In genomic region chr1:56967900-56968832, GRCh38 we compare ENCODE assay signal across 10 cellular contexts. TPM values are rescaled to one million over a fixed set of nuclear protein-coding genes. Genes with fewer than 3 reads are reported as not detected.
A peak's percentile ranks its signal among the peaks of the same experiment; 100 is the strongest.
DNase-seq lines count a peak whose midpoint lies in the region; ATAC-seq and TF ChIP-seq lines count a peak whose summit lies in the region.
"Had no signal": no experiment of that assay in that cellular context is flagged by ENCODE, and none has a peak within 500 bp of the region (broad histone marks: within the 10 kb centered on the region; RNA-seq: fewer than 3 reads in every experiment).

No MANE protein-coding gene starts in this region.

- no peaks in the 10 kb centered on the region for H3K9me2 ChIP-seq in PC-3 (replicated peaks; ENCODE audit: low read length)
- H3K9me2 ChIP-seq in Karpas-422 (replicated peaks; ENCODE audit: insufficient read depth, low read length), result no peaks in the 10 kb centered on the region

- intact Hi-C loops in Right ventricle myocardium inferior (cut with DNase I), result loop anchor here (10.0 kb wide), 1 partner anchor 133 kb away; no protein-coding TSS in a partner anchor
- intact Hi-C loops in PC-3 (cut with micrococcal nuclease), result no loop called here
- intact Hi-C loops in thyroid gland (cut with DNase I), result loop anchor here (5.0 kb wide), 1 partner anchor 136 kb away; no protein-coding TSS in a partner anchor

- H2AFZ ChIP-seq in PC-3 (ENCODE audit: low read length) (no peak overlapping the region), Karpas-422 (ENCODE audit: low read length) (no peak overlapping the region)

- H3K27me3 ChIP-seq in cardiac muscle cell (no peaks in the 10 kb centered on the region), PC-3 (ENCODE audit: low read length) (peaks cover 35% of the 10 kb centered on the region), thyroid gland (no peaks in the 10 kb centered on the region), Karpas-422 (ENCODE audit: low read length) (no peaks in the 10 kb centered on the region)

- no peaks in the 10 kb centered on the region for H3F3A ChIP-seq in PC-3 (ENCODE audit: low read length, unreplicated experiment)

- POLR2A ChIA-PET in PC-3 (lab: Charles Lee; ENCODE audit: unreplicated experiment), result no interaction called here

- DNase-seq in cardiac muscle cell (ENCODE audit: low read depth in 1 of 2, low spot score in 1 of 2) (peak; percentile 56 to 63), Right ventricle myocardium inferior (ENCODE audit: missing footprints) (no peak), PC-3 (peak; percentile 26), germinal center (ENCODE audit: low spot score) (peak; percentile 5), thyroid gland (peak; percentile 14 to 50), Karpas-422 (no peak), T1000 (lab: John Stamatoyannopoulos, UW) (no peak)
- DNase-seq: T-helper 17 cell had no signal

- 37 to 43% methylated on average over 15 of the region's 15 CpGs for WGBS in thyroid gland, 2 donors

- peaks cover 16% of the 10 kb centered on the region for H3K4me1 ChIP-seq in cardiac muscle cell (ENCODE audit: low read depth)
- no peaks in the 10 kb centered on the region for H3K4me1 ChIP-seq in PC-3 (ENCODE audit: insufficient read depth, low read length)
- peaks cover 0 to 5% of the 10 kb centered on the region in 2 donors for H3K4me1 ChIP-seq in thyroid gland
- H3K4me1 ChIP-seq in Karpas-422 (ENCODE audit: low read length), result no peaks in the 10 kb centered on the region

- H3K79me2 ChIP-seq in PC-3 (ENCODE audit: low read length) (no peaks in the 10 kb centered on the region), Karpas-422 (ENCODE audit: low read length) (no peaks in the 10 kb centered on the region)

- H3K36me3 ChIP-seq in cardiac muscle cell, result no peaks in the 10 kb centered on the region
- no peaks in the 10 kb centered on the region for H3K36me3 ChIP-seq in PC-3 (ENCODE audit: low read depth, low read length)
- H3K36me3 ChIP-seq in thyroid gland, result no peaks in the 10 kb centered on the region
- H3K36me3 ChIP-seq in Karpas-422 (ENCODE audit: insufficient read depth, low read length), result no peaks in the 10 kb centered on the region

- BruUV-seq in PC-3 (replicated peaks; lab: Mats Ljungman, UMichigan), result no TSS peak

- TF ChIP-seq CTCF in cardiac muscle cell (IDR thresholded peaks at IDR 0.05; ENCODE audit: low read depth, low read length), result peak; percentile 76
- TF ChIP-seq CTCF in PC-3 (conservative IDR thresholded peaks at IDR 0.05; ENCODE audit: low read depth, low read length), result peak; percentile 71
- peak in 5 of 6 experiments; percentile 32 to 44 (median 36) for TF ChIP-seq CTCF in thyroid gland (IDR thresholded peaks at IDR 0.05)

- CTCF ChIA-PET in PC-3 (lab: Charles Lee), result interaction anchor here (0.8 kb wide), 1 partner anchor 136 kb away, joined by 5 read pairs; no protein-coding TSS in a partner anchor

- H3K9ac ChIP-seq in PC-3 (ENCODE audit: low read length), result no peak overlapping the region
- H3K9ac ChIP-seq in Karpas-422 (ENCODE audit: low read length), result no peak overlapping the region

- H3K4me2 ChIP-seq in PC-3 (ENCODE audit: low read length) (no peak overlapping the region), Karpas-422 (ENCODE audit: low read depth, low read length, poor library complexity, severe bottlenecking) (no peak overlapping the region)

- H3K27ac ChIP-seq in cardiac muscle cell (no peak overlapping the region), PC-3 (ENCODE audit: low read length) (no peak overlapping the region), thyroid gland (no peak overlapping the region), Karpas-422 (ENCODE audit: low read length) (no peak overlapping the region)

- H3K4me3 ChIP-seq in cardiac muscle cell (no peak overlapping the region), PC-3 (ENCODE audit: low read length) (no peak overlapping the region), thyroid gland (replicated peaks in 1 of 3) (no peak overlapping the region), Karpas-422 (ENCODE audit: low read length) (no peak overlapping the region)

- ATAC-seq in Right ventricle myocardium inferior (no peak), PC-3 (no peak; the same call in 1 of the 2 replicates), GM21367 (IDR thresholded peaks at IDR 0.05; ENCODE audit: unreplicated experiment) (no peak)
- ATAC-seq: T-helper 17 cell had no signal

- no peaks in the 10 kb centered on the region for H4K20me1 ChIP-seq in PC-3 (ENCODE audit: low read length)
- H4K20me1 ChIP-seq in Karpas-422 (ENCODE audit: insufficient read depth, low read depth, low read length), result no peaks in the 10 kb centered on the region

- no peaks in the 10 kb centered on the region for H3K9me3 ChIP-seq in cardiac muscle cell (ENCODE audit: low read depth)
- H3K9me3 ChIP-seq in PC-3 (ENCODE audit: low read length), result no peaks in the 10 kb centered on the region
- H3K9me3 ChIP-seq in thyroid gland, result no peaks in the 10 kb centered on the region
- no peaks in the 10 kb centered on the region for H3K9me3 ChIP-seq in Karpas-422 (ENCODE audit: low read length)

- TF ChIP-seq POLR2A in thyroid gland (IDR thresholded peaks at IDR 0.05), result no peak

RNA-seq across cellular contexts. Expression of gene C8B, which starts 2.4 kb away (rescaled TPM):
- total RNA-seq in cardiac muscle cell (not detected in 2 replicates), Right ventricle myocardium inferior (not detected), PC-3 (2014; rRNA removed) (not detected in 2 replicates), thyroid gland (not detected)
- not detected in 2 replicates for polyA plus RNA-seq in cardiac muscle cell
- not detected in 2 replicates for total RNA-seq in Karpas-422 (2014; rRNA removed; shearing (Covaris generic); ENCODE audit: low replicate concordance)
- total RNA-seq: T-helper 17 cell had no signal
- polyA plus RNA-seq: neural cell had no signal

Comparison
In these comparisons a context has a peak if more than half of its experiments do, and no peak if none do; other contexts are left out.
1. DNase-seq: peak in cardiac muscle cell (2 of 2), PC-3 (single experiment), germinal center (single experiment) and thyroid gland (2 of 2); none in Right ventricle myocardium inferior (single experiment), Karpas-422 (single experiment) and T1000 (single experiment).
2. Peak in every context shown above with its lines, with median percentiles within 50 percentile points of each other: CTCF ChIP-seq.